ENCODE assay signal across 8 cellular contexts in the genomic region with DNA sequence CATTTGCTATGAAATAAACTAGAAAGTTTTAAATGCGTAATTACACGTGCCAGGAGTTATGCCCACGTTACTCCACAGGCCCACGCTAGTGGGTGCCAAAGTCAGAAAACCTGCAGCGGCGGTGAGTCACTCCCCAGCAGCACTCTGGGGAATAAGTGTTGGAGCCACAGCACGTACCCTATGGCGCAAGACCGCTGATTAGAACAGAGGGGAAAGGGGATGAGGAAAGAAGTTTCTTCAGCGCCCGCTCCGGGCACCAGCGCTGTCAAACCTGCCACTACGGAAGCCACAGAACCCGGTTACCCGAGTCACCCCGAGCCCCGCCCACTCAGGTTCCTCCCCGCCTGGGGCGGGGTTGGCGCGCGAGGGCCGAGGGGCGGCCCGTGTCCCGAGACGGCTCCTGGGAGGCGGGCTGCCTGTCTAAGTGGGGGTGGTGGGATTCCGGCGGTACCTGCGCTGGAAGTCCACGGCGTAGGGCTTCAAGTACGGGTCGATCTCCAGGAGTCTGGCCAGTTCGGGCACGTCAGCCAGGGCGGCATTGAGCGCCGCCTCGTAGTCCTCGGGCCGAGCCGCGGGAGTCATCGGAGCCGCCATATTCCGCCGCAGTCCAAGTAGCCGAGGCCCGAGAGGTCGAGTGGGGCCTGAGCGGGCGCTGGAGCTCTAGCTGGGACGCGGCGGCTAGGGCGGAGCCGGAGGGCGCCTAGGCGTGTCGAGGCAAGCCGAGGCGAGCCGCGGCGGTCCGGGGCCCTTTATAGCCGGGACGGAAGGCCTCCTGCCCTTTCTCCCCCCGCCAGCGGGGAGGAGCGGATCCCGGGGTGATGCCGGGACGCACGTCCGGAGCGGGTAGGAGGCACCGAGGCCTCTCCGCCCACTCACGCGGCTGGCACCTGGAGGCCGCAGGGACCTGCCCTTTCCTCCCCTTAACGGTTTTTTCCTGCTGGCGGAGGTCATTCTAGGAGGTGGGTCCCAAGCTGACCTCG. TPM values are rescaled to one million over a fixed set of nuclear protein-coding genes. Genes with fewer than 3 reads are reported as not detected.
DNase-seq lines count a peak whose midpoint lies in the region; ATAC-seq and TF ChIP-seq lines count a peak whose summit lies in the region.

A gene (minus strand): TSS at position 722 of the 980 bp plus-strand sequence. CDS start 128 bp downstream, at position 594.

- H3K4me3 ChIP-seq in IMR-90 (ENCODE audit: insufficient read depth, low read depth, low read length), result peak within 1 kb of the TSS; percentile 79
- peak within 1 kb of the TSS; percentile 63 for H3K4me3 ChIP-seq in PC-9
- H3K4me3 ChIP-seq in muscle layer of colon (ENCODE audit: low read depth in 1 of 2, low read length in 2 of 2), result peak within 1 kb of the TSS; percentile 58 to 60

- peaks cover 2% of the 10 kb centered on the region; the same call in 1 of the 2 replicates for H4K20me1 ChIP-seq in IMR-90 (ENCODE audit: insufficient read depth, low read length)
- H4K20me1 ChIP-seq in PC-9 (ENCODE audit: insufficient read depth), result no peaks in the 10 kb centered on the region

- peak; percentile 94 for TF ChIP-seq POLR2A in IMR-90 (IDR thresholded peaks at IDR 0.05; ENCODE audit: low read depth, low read length)

- no peaks in the 10 kb centered on the region for H3K36me3 ChIP-seq in IMR-90 (ENCODE audit: control insufficient read depth, insufficient read depth, low read length)
- H3K36me3 ChIP-seq in PC-9 (ENCODE audit: low read depth), result 0 out of 2 replicates have a peak, but pooled peaks cover 4% of the 10 kb centered on the region
- H3K36me3 ChIP-seq in muscle layer of colon (ENCODE audit: insufficient read depth, low read length), result no peaks in the 10 kb centered on the region

- POLR2A ChIA-PET in IMR-90 (lab: Charles Lee; ENCODE audit: unreplicated experiment) (no interaction called here), PC-9 (lab: Charles Lee; ENCODE audit: unreplicated experiment) (no interaction called here)

- peak within 1 kb of the TSS; percentile 88 for H3K56ac ChIP-seq in IMR-90 (ENCODE audit: extremely low read depth, insufficient read depth, low read length)

- peak within 1 kb of the TSS; percentile 92 for H3K4ac ChIP-seq in IMR-90 (ENCODE audit: low read depth, low read length)

- H3K27ac ChIP-seq in IMR-90 (ENCODE audit: insufficient read depth, low read length) (peak within 1 kb of the TSS; percentile 99), PC-9 (peak within 1 kb of the TSS; percentile 89), muscle layer of colon (ENCODE audit: low read depth, low read length) (peak within 1 kb of the TSS; percentile 96)

- H3K79me1 ChIP-seq in IMR-90 (ENCODE audit: low read depth in 1 of 2, low read length in 2 of 2), result peaks cover 15 to 35% of the 10 kb centered on the region in 2 experiments

- peak within 1 kb of the TSS; percentile 59 for H2AK9ac ChIP-seq in IMR-90 (replicated peaks; ENCODE audit: low read depth, low read length, poor library complexity)

- TF ChIP-seq CTCF in IMR-90 (conservative IDR thresholded peaks at IDR 0.05; ENCODE audit: low read depth, low read length) (peak; percentile 46), PC-9 (conservative IDR thresholded peaks at IDR 0.05) (peak; percentile 56; the same call in 1 of the 2 replicates)

- no peaks in the 10 kb centered on the region for H3K27me3 Mint-ChIP-seq in activated T-cell treated with anti-CD3 and anti-CD28 coated beads, Interleukin-2, amount 50 U/mL, for 24 hours

- peak within 1 kb of the TSS; percentile 99 for H3K18ac ChIP-seq in IMR-90 (ENCODE audit: low read depth, low read length)

- peak within 1 kb of the TSS; percentile 92 for H2BK120ac ChIP-seq in IMR-90 (ENCODE audit: low read depth, low read length)

- H3K79me2 ChIP-seq in PC-9 (ENCODE audit: low read depth), result peaks cover 8% of the 10 kb centered on the region

- CTCF ChIA-PET in IMR-90 (lab: Yijun Ruan, JAX), result interaction anchor here (1.1 kb wide), 1 partner anchor 11 kb away, joined by 3 read pairs; no protein-coding TSS in a partner anchor
- CTCF ChIA-PET in PC-9 (lab: Charles Lee), result no interaction called here

- WGBS in IMR-90 (ENCODE audit: extremely low coverage in 2 of 2, insufficient read length in 1 of 2), 2 experiments, result 0% methylated on average over 20 of the region's 88 CpGs; no CpG with 5 or more reads in 1 of the 2 experiments

- H2AK5ac ChIP-seq in IMR-90 (ENCODE audit: low read depth, low read length), result peak within 1 kb of the TSS; percentile 83; the same call in 1 of the 2 replicates

- peak within 1 kb of the TSS; percentile 72 for H2BK20ac ChIP-seq in IMR-90 (ENCODE audit: low read depth, low read length)

- no TSS peak for BruUV-seq in IMR-90 (replicated peaks; lab: Mats Ljungman, UMichigan)
- TSS peak; percentile 73 for BruUV-seq in PC-9 (replicated peaks; lab: Mats Ljungman, UMichigan)

- H3K14ac ChIP-seq in IMR-90 (replicated peaks; ENCODE audit: low read depth, low read length), result peak within 1 kb of the TSS; percentile 97

- H3K9me3 ChIP-seq in IMR-90 (ENCODE audit: control insufficient read depth, insufficient read depth, low read length) (no peaks in the 10 kb centered on the region), PC-9 (ENCODE audit: insufficient read depth, low read depth) (no peaks in the 10 kb centered on the region), muscle layer of colon (ENCODE audit: low read length) (no peaks in the 10 kb centered on the region)

- DNase-seq in DMS53 (lab: John Stamatoyannopoulos, UW) (peak; percentile 86), IMR-90 (peak; percentile 93), PC-9 (peak; percentile 95)
- peak; percentile 95 for DNase-seq in activated T-cell treated with anti-CD3 and anti-CD28 coated beads, Interleukin-2, amount 50 U/mL, for 24 hours
- DNase-seq in stimulated activated CD8-positive, alpha-beta memory T cell treated with anti-CD3 and anti-CD28 coated beads, Interleukin-7, amount 100 ng/mL, for 24 hours (ENCODE audit: low read depth), result peak; percentile 71

- peak within 1 kb of the TSS; percentile 99 for H3K9ac ChIP-seq in IMR-90 (ENCODE audit: low read depth, low read length)
- peak within 1 kb of the TSS; percentile 79 for H3K9ac ChIP-seq in muscle layer of colon (ENCODE audit: low read length)

- no peaks in the 10 kb centered on the region for H3K27me3 ChIP-seq in IMR-90 (ENCODE audit: control insufficient read depth, insufficient read depth, low read length)
- no peaks in the 10 kb centered on the region for H3K27me3 ChIP-seq in PC-9 (ENCODE audit: insufficient read depth, low read depth)
- H3K27me3 ChIP-seq in muscle layer of colon (ENCODE audit: control insufficient read depth in 1 of 2, insufficient read depth in 2 of 2, low read length in 2 of 2), result no peaks in the 10 kb centered on the region

- H3K27ac Mint-ChIP-seq in activated T-cell treated with anti-CD3 and anti-CD28 coated beads, Interleukin-2, amount 50 U/mL, for 24 hours, result peak within 1 kb of the TSS; percentile 99

- no peaks in the 10 kb centered on the region for H3K9me1 ChIP-seq in IMR-90 (ENCODE audit: insufficient read depth, low read length)

- H2BK5ac ChIP-seq in IMR-90 (ENCODE audit: low read depth, low read length, poor library complexity, severe bottlenecking), result peak within 1 kb of the TSS; percentile 98

- H3K4me1 ChIP-seq in IMR-90 (ENCODE audit: control insufficient read depth, insufficient read depth, low read length) (peaks cover 8% of the 10 kb centered on the region), PC-9 (replicated peaks; ENCODE audit: insufficient read depth) (peaks cover 24% of the 10 kb centered on the region), muscle layer of colon (ENCODE audit: insufficient read depth, low read length) (peaks cover 15% of the 10 kb centered on the region)

- ATAC-seq in GM21528 (IDR thresholded peaks at IDR 0.05; ENCODE audit: low FRiP score, unreplicated experiment) (peak; percentile 94), IMR-90 (ENCODE audit: low read depth) (peak; percentile 90), esophagus mucosa (peak; percentile 94)

- in situ Hi-C loops in IMR-90 (cut with MboI; ENCODE audit: low sequenced_read_pairs), result no loop called here

- H3K36me3 Mint-ChIP-seq in activated T-cell treated with anti-CD3 and anti-CD28 coated beads, Interleukin-2, amount 50 U/mL, for 24 hours (ENCODE audit: low read depth), result peaks cover 40% of the 10 kb centered on the region

- H3K4me2 ChIP-seq in IMR-90 (ENCODE audit: low read depth, low read length), result peak within 1 kb of the TSS; percentile 99
- H3K4me2 ChIP-seq in PC-9, result peak within 1 kb of the TSS; percentile 83

- intact Hi-C loops in IMR-90 (cut with micrococcal nuclease), result loop anchor here (1.0 to 5.0 kb wide), 4 partner anchors 18 to 344 kb away; no protein-coding TSS in a partner anchor
- intact Hi-C loops in PC-9 (cut with micrococcal nuclease; ENCODE audit: unreplicated experiment), result loop anchor here (2.0 kb wide), 3 partner anchors 18 to 94 kb away; no protein-coding TSS in a partner anchor

- peak within 1 kb of the TSS; percentile 88 for H4K91ac ChIP-seq in IMR-90 (ENCODE audit: insufficient read depth, low read depth, low read length)

- H3F3A ChIP-seq in PC-9 (ENCODE audit: insufficient read depth, low read depth), result peaks cover 21% of the 10 kb centered on the region; the same call in 1 of the 2 replicates

- H3K9me2 ChIP-seq in PC-9 (ENCODE audit: insufficient read depth), result no peaks in the 10 kb centered on the region

- peak within 1 kb of the TSS; percentile 96 for H2BK15ac ChIP-seq in IMR-90 (ENCODE audit: low read depth, low read length)

- peak within 1 kb of the TSS; percentile 99 for H4K5ac ChIP-seq in IMR-90 (ENCODE audit: low read depth, low read length)

- H4K8ac ChIP-seq in IMR-90 (ENCODE audit: low read depth in 2 of 2, low read length in 2 of 2), result peak within 1 kb of the TSS; percentile 38 to 96

- peak within 1 kb of the TSS; percentile 89 for H3K4me3 Mint-ChIP-seq in activated T-cell treated with anti-CD3 and anti-CD28 coated beads, Interleukin-2, amount 50 U/mL, for 24 hours

- dilution Hi-C loops in IMR-90 (cut with HindIII; ENCODE audit: low sequenced_read_pairs, unreplicated experiment), result no loop called here

- peak within 1 kb of the TSS; percentile 98 for H3K23ac ChIP-seq in IMR-90 (ENCODE audit: low read depth, low read length)

- H2AFZ ChIP-seq in IMR-90 (replicated peaks; ENCODE audit: low read length, poor library complexity) (peak within 1 kb of the TSS; percentile 95), PC-9 (peak within 1 kb of the TSS; percentile 82)

- H3K4me1 Mint-ChIP-seq in activated T-cell treated with anti-CD3 and anti-CD28 coated beads, Interleukin-2, amount 50 U/mL, for 24 hours (ENCODE audit: low read depth), result peaks cover 28% of the 10 kb centered on the region

- H3K9me3 Mint-ChIP-seq in activated T-cell treated with anti-CD3 and anti-CD28 coated beads, Interleukin-2, amount 50 U/mL, for 24 hours, result peaks cover 9% of the 10 kb centered on the region

- peak; percentile 30; the same call in 1 of the 2 replicates for TF ChIP-seq RAD21 in IMR-90 (IDR thresholded peaks at IDR 0.05; ENCODE audit: low read length)

RNA-seq across cellular contexts. Expression of the gene that starts here (rescaled TPM):
- total RNA-seq in IMR-90 (2012; rRNA removed) (90.3 and 122 TPM in 2 replicates), PC-9 (2021) (23.1 and 31.2 TPM in 2 replicates), esophagus mucosa (25.9 TPM)
- 26.5 and 36.7 TPM in 2 replicates for polyA plus RNA-seq in IMR-90 (2012; rRNA removed)
- 5.6 and 6.6 TPM in 2 replicates for polyA plus RNA-seq in IMR-90 (2012; cell fraction: cytosol; rRNA removed)
- polyA plus RNA-seq in IMR-90 (2012; cell fraction: nucleus; rRNA removed; ENCODE audit: low replicate concordance), result 2.0 and 25.1 TPM in 2 replicates

Comparison
In these comparisons a context has a peak if more than half of its experiments do, and no peak if none do; other contexts are left out.
1. Peak in every context shown above with its lines: DNase-seq, ATAC-seq, H3K4me3 ChIP-seq and H3K27ac ChIP-seq.